In genomic region chr1:53370369-53370961, GRCh38 we compare ENCODE assay signal across 24 cellular contexts. TPM values are rescaled to one million over a fixed set of nuclear protein-coding genes. Genes with fewer than 3 reads are reported as not detected.
DNase-seq lines count a peak whose midpoint lies in the region; ATAC-seq, FAIRE-seq and TF ChIP-seq lines count a peak whose summit lies in the region.
"Had no signal": no experiment of that assay in that cellular context is flagged by ENCODE, and none has a peak within 500 bp of the region (broad histone marks: within the 10 kb centered on the region; RNA-seq: fewer than 3 reads in every experiment).

No MANE protein-coding gene starts in this region.

- no peak for FAIRE-seq in kidney (lab: Jason Lieb, UNC)
- no peak for FAIRE-seq in H54 (lab: Jason Lieb, UNC)
- FAIRE-seq: A549, astrocyte, TTC549 had no signal

- TF ChIP-seq POLR2A in H54 (IDR thresholded peaks at IDR 0.05; ENCODE audit: low read depth, low read length) = no peak

- intact Hi-C loops in kidney (cut with DNase I) (no loop called here), tibial artery (cut with DNase I; ENCODE audit: low total_unique reads) (no loop called here)

- H3K4me3 ChIP-seq in kidney (ENCODE audit: low read length in 2 of 2) (no peak overlapping the region), tibial artery (no peak overlapping the region)
- H3K4me3 ChIP-seq: A549, gastrocnemius medialis, GM23248 had no signal

- H3K36me3 ChIP-seq in kidney (ENCODE audit: control insufficient read depth in 1 of 2, insufficient read depth in 2 of 2, low read length in 2 of 2) = no peaks in the 10 kb centered on the region
- H3K36me3 ChIP-seq in tibial artery = no peaks in the 10 kb centered on the region
- H3K36me3 ChIP-seq: BE2C, gastrocnemius medialis had no signal

- peaks cover 0 to 26% of the 10 kb centered on the region in 2 donors for H3K27me3 ChIP-seq in tibial artery
- H3K27me3 ChIP-seq: BE2C, gastrocnemius medialis had no signal

- H3K4me1 ChIP-seq in kidney (ENCODE audit: control insufficient read depth in 1 of 2, insufficient read depth in 1 of 2, low read depth in 1 of 2, low read length in 2 of 2) (no peaks in the 10 kb centered on the region), tibial artery (no peaks in the 10 kb centered on the region)
- H3K4me1 ChIP-seq: A549, gastrocnemius medialis had no signal

- TF ChIP-seq CTCF in kidney (IDR thresholded peaks at IDR 0.05; ENCODE audit: borderline replicate concordance, extremely low read depth, insufficient read depth) = no peak
- TF ChIP-seq CTCF in tibial artery (IDR thresholded peaks at IDR 0.05) = no peak

- ATAC-seq in SK-N-SH treated with all-trans-retinoic acid at 6 μM for 48 hours = no peak
- ATAC-seq: A549, gastrocnemius medialis, T-cell had no signal

- H3K9me3 ChIP-seq in kidney (ENCODE audit: control insufficient read depth in 1 of 2, low read length in 2 of 2) (no peaks in the 10 kb centered on the region), tibial artery (no peaks in the 10 kb centered on the region)
- H3K9me3 ChIP-seq: A549, BE2C, gastrocnemius medialis had no signal

- H3K9ac ChIP-seq in kidney (ENCODE audit: low read length in 2 of 2) = no peak overlapping the region
- H3K9ac ChIP-seq: GM23248 had no signal

- no peak overlapping the region for H3K27ac ChIP-seq in kidney (ENCODE audit: low read depth in 2 of 2, low read length in 2 of 2)
- no peak overlapping the region for H3K27ac ChIP-seq in tibial artery
- H3K27ac ChIP-seq: A549, gastrocnemius medialis, GM23248 had no signal

- peak; percentile 60 for DNase-seq in activated effector memory CD4-positive, alpha-beta T cell treated with anti-CD3 and anti-CD28 coated beads, Interleukin-2, amount 50 U/mL, for 16 hours
- no peak for DNase-seq in activated effector memory CD4-positive, alpha-beta T cell treated with Interleukin-2 at 50 U/mL for 16 hours
- DNase-seq in activated CD8-positive, alpha-beta memory T cell treated with anti-CD3 and anti-CD28 coated beads for 24 hours = peak; percentile 41
- DNase-seq in kidney (peak; percentile 61), tibial artery (peak; percentile 9 to 42), H54 (ENCODE audit: insufficient read length, low spot score) (no peak)
- no peak for DNase-seq in stimulated activated CD4-positive, alpha-beta T cell treated with anti-CD3 and anti-CD28 coated beads, Interleukin-4, amount 100 ng/mL, for 1 hour
- DNase-seq: activated CD4-positive, alpha-beta T cell treated with anti-CD3 and anti-CD28 coated beads for 48 hours; activated naive CD4-positive, alpha-beta T cell treated with anti-CD3 and anti-CD28 coated beads, Interleukin-2, amount 50 U/mL, for 16 hours; effector CD4-positive, alpha-beta T cell; gastrocnemius medialis; GM23248; NCI-H1105 treated with DMSO at 0.1 percent for 48 hours; NCI-H2081 treated with DMSO at 0.1 percent for 48 hours; NCI-H446; SHP77; stimulated activated CD4-positive, alpha-beta T cell treated with anti-CD3 and anti-CD28 coated beads, Interleukin-12 subunit alpha, Interleukin-12 subunit beta, amount 100 ng/mL, for 4 hours; trophoblast cell had no signal

TF ChIP-seq in SK-N-SH treated with all-trans-retinoic acid at 6 μM for 48 hours, 23 proteins besides CTCF, POLR2A, EP300 and RAD21:
- TF ChIP-seq ZFP30 (CRISPR knock-in tag; IDR thresholded peaks at IDR 0.05) = no peak
- no peak for TF ChIP-seq ZNF565 (CRISPR knock-in tag; conservative IDR thresholded peaks at IDR 0.05; ENCODE audit: low read depth)
- no peak for TF ChIP-seq GLIS3 (CRISPR knock-in tag; IDR thresholded peaks at IDR 0.05)
- TF ChIP-seq TCF4 (CRISPR knock-in tag; IDR thresholded peaks at IDR 0.05; ENCODE audit: borderline replicate concordance) = no peak
- no peak for TF ChIP-seq ISL1 (CRISPR knock-in tag; IDR thresholded peaks at IDR 0.05)
- TF ChIP-seq ESRRG (CRISPR knock-in tag; IDR thresholded peaks at IDR 0.05) = no peak
- TF ChIP-seq TOX (CRISPR knock-in tag; IDR thresholded peaks at IDR 0.05; ENCODE audit: borderline replicate concordance) = no peak
- no peak for TF ChIP-seq BACH2 (CRISPR knock-in tag; IDR thresholded peaks at IDR 0.05; ENCODE audit: borderline replicate concordance)
- TF ChIP-seq PPARA (CRISPR knock-in tag; IDR thresholded peaks at IDR 0.05; ENCODE audit: borderline replicate concordance) = no peak
- no peak for TF ChIP-seq ZFP3 (CRISPR knock-in tag; IDR thresholded peaks at IDR 0.05)
- no peak for TF ChIP-seq CREB5 (CRISPR knock-in tag; IDR thresholded peaks at IDR 0.05; ENCODE audit: low read depth)
- no peak for TF ChIP-seq RARB (CRISPR knock-in tag; IDR thresholded peaks at IDR 0.05)
- TF ChIP-seq SNAI2 (CRISPR knock-in tag; IDR thresholded peaks at IDR 0.05) = no peak
- no peak for TF ChIP-seq CSRNP3 (CRISPR knock-in tag; IDR thresholded peaks at IDR 0.05)
- TF ChIP-seq PATZ1 (CRISPR knock-in tag; IDR thresholded peaks at IDR 0.05; ENCODE audit: borderline replicate concordance) = no peak

RNA-seq across cellular contexts. Expression of gene LRP8, which starts 42.6 kb away (rescaled TPM):
- total RNA-seq in kidney = 6.9 TPM
- polyA plus RNA-seq in kidney (ENCODE audit: insufficient read depth, low read depth, low replicate concordance) = 1.4 TPM

Comparison
In these comparisons a context has a peak if more than half of its experiments do, and no peak if none do; other contexts are left out.
1. DNase-seq: peak in activated effector memory CD4-positive, alpha-beta T cell treated with anti-CD3 and anti-CD28 coated beads, Interleukin-2, amount 50 U/mL, for 16 hours (single experiment), activated CD8-positive, alpha-beta memory T cell treated with anti-CD3 and anti-CD28 coated beads for 24 hours (single experiment), kidney (single experiment) and tibial artery (2 of 2); none in activated effector memory CD4-positive, alpha-beta T cell treated with Interleukin-2 at 50 U/mL for 16 hours (single experiment), stimulated activated CD4-positive, alpha-beta T cell treated with anti-CD3 and anti-CD28 coated beads, Interleukin-4, amount 100 ng/mL, for 1 hour (single experiment) and H54 (single experiment).